ENCODE assay signal across 8 cellular contexts in genomic region chr6:53718597-53719460, GRCh38. TPM values are rescaled to one million over a fixed set of nuclear protein-coding genes. Genes with fewer than 3 reads are reported as not detected.
DNase-seq lines count a peak whose midpoint lies in the region; ATAC-seq and TF ChIP-seq lines count a peak whose summit lies in the region.

No MANE protein-coding gene starts in this region.

- TF ChIP-seq CTCF in ascending aorta (IDR thresholded peaks at IDR 0.05), result peak; percentile 23 to 79 (median 76)
- TF ChIP-seq CTCF in right atrium auricular region (IDR thresholded peaks at IDR 0.05), result peak; percentile 37 to 89

- peak; percentile 11 for DNase-seq in activated naive CD4-positive, alpha-beta T cell treated with Interleukin-2 at 50 U/mL for 16 hours
- no peak for DNase-seq in activated naive CD4-positive, alpha-beta T cell treated with anti-CD3 and anti-CD28 coated beads, Interleukin-2, amount 50 U/mL, for 16 hours
- DNase-seq in HPDE6-E6E7 (ENCODE audit: extremely low spot score), result peak; percentile 48
- peak; percentile 93 for DNase-seq in NCI-H82 (lab: John Stamatoyannopoulos, UW)
- DNase-seq in ascending aorta (ENCODE audit: low spot score in 2 of 2), result peak in 1 of 2 donors; percentile 69
- DNase-seq in right atrium auricular region (ENCODE audit: low spot score), result no peak
- DNase-seq in sciatic nerve (ENCODE audit: low spot score), result no peak

- no peak overlapping the region for H3K27ac ChIP-seq in ascending aorta
- no peak overlapping the region for H3K27ac ChIP-seq in right atrium auricular region

- H3K36me3 ChIP-seq in ascending aorta (no peaks in the 10 kb centered on the region), right atrium auricular region (no peaks in the 10 kb centered on the region)

- ATAC-seq in GM21576 (IDR thresholded peaks at IDR 0.05; ENCODE audit: unreplicated experiment), result peak; percentile 97
- ATAC-seq in sciatic nerve, result peak; percentile 85

- no peaks in the 10 kb centered on the region for H3K27me3 ChIP-seq in ascending aorta
- H3K27me3 ChIP-seq in right atrium auricular region, result no peaks in the 10 kb centered on the region

- H3K4me3 ChIP-seq in ascending aorta, result no peak overlapping the region
- no peak overlapping the region for H3K4me3 ChIP-seq in right atrium auricular region

- H3K4me1 ChIP-seq in ascending aorta (no peaks in the 10 kb centered on the region), right atrium auricular region (no peaks in the 10 kb centered on the region)

- intact Hi-C loops in ascending aorta (cut with DNase I), result no loop called here
- intact Hi-C loops in sciatic nerve (cut with DNase I), result no loop called here

- H3K9me3 ChIP-seq in ascending aorta (no peaks in the 10 kb centered on the region), right atrium auricular region (no peaks in the 10 kb centered on the region)

RNA-seq across cellular contexts. Expression of gene KLHL31, which starts 53.3 kb away (rescaled TPM):
- total RNA-seq in ascending aorta, result 0.21 TPM
- 100 to 1,000 TPM; 143 to 203 TPM for total RNA-seq in right atrium auricular region
- total RNA-seq in sciatic nerve, result 1.2 TPM

Comparison
In these comparisons a context has a peak if more than half of its experiments do, and no peak if none do; other contexts are left out.
1. DNase-seq: peak in activated naive CD4-positive, alpha-beta T cell treated with Interleukin-2 at 50 U/mL for 16 hours (single experiment), HPDE6-E6E7 (single experiment) and NCI-H82 (single experiment); none in activated naive CD4-positive, alpha-beta T cell treated with anti-CD3 and anti-CD28 coated beads, Interleukin-2, amount 50 U/mL, for 16 hours (single experiment), right atrium auricular region (single experiment) and sciatic nerve (single experiment).
2. RNA of gene KLHL31, which starts 53.3 kb away (total RNA-seq): 143 to 203 TPM in right atrium auricular region; 1.2 TPM in sciatic nerve (single experiment) and 0.21 TPM in ascending aorta (single experiment); every median in the first group is over 10 times any median in the second.